ENCODE assay signal across 8 cellular contexts in the genomic region with DNA sequence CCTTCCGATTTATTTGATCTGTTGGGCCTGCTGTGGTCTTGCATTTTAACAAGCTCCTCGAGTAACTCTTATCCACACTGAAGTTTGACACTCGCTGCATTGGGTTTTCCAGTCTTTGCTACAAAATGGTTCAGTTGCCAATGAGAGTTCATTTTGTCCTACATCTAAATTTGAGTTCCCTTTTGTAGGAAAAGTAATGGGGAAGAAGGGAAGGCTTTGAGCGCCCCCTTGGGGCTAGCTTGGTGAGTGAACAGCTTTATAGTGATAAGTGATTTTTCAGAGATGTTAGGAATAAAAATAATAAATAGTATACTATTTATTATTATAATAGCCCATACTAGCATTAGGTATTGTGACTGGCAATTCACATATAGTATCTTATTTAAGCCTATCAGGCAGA.
DNase-seq lines count a peak whose midpoint lies in the region; ATAC-seq and TF ChIP-seq lines count a peak whose summit lies in the region.

No MANE protein-coding gene starts in this region.

- DNase-seq in COLO668 (lab: John Stamatoyannopoulos, UW; ENCODE audit: unreplicated experiment), result peak; percentile 72
- DNase-seq in Karpas-422, result peak; percentile 80
- peak; percentile 81 for DNase-seq in SK-MEL-5 (ENCODE audit: low read depth, low spot score)
- DNase-seq in amniotic epithelial cell (ENCODE audit: low read depth), result peak; percentile 51
- peak; percentile 64 for DNase-seq in left cardiac atrium
- peak; percentile 64 for DNase-seq in sigmoid colon

- no peaks in the 10 kb centered on the region for H3K79me2 ChIP-seq in Karpas-422 (ENCODE audit: low read length)

- no peak for ATAC-seq in left cardiac atrium
- ATAC-seq in HG03439 (IDR thresholded peaks at IDR 0.05; ENCODE audit: unreplicated experiment), result no peak
- no peak for ATAC-seq in HG03097 (IDR thresholded peaks at IDR 0.05; ENCODE audit: low FRiP score, unreplicated experiment)

- peak in 3 of 4 experiments; percentile 20 to 33 (median 27) for TF ChIP-seq CTCF in sigmoid colon (IDR thresholded peaks at IDR 0.05)

- H3K27ac ChIP-seq in Karpas-422 (ENCODE audit: low read length) (no peak overlapping the region), sigmoid colon (no peak overlapping the region)

- no peak overlapping the region for H3K4me2 ChIP-seq in Karpas-422 (ENCODE audit: low read depth, low read length, poor library complexity, severe bottlenecking)

- H3K4me1 ChIP-seq in Karpas-422 (ENCODE audit: low read length) (no peaks in the 10 kb centered on the region), sigmoid colon (no peaks in the 10 kb centered on the region)

- 48 to 58% methylated on average over 4 of the region's 4 CpGs for WGBS in sigmoid colon, 2 donors

- in situ Hi-C loops in SK-MEL-5 (cut with HindIII; ENCODE audit: low pct_unique_long_range_greater_than_20kb, low sequenced_read_pairs), result no loop called here

- no peak for TF ChIP-seq POLR2A in sigmoid colon (IDR thresholded peaks at IDR 0.05)

- TF ChIP-seq EP300 in sigmoid colon (IDR thresholded peaks at IDR 0.05), result no peak

- no peaks in the 10 kb centered on the region for H3K36me3 ChIP-seq in Karpas-422 (ENCODE audit: insufficient read depth, low read length)
- H3K36me3 ChIP-seq in sigmoid colon, result no peaks in the 10 kb centered on the region

- H3K4me3 ChIP-seq in Karpas-422 (ENCODE audit: low read length), result no peak overlapping the region
- no peak overlapping the region for H3K4me3 ChIP-seq in sigmoid colon

- H3K27me3 ChIP-seq in Karpas-422 (ENCODE audit: low read length) (no peaks in the 10 kb centered on the region), sigmoid colon (no peaks in the 10 kb centered on the region)

- no peaks in the 10 kb centered on the region for H3K9me3 ChIP-seq in Karpas-422 (ENCODE audit: low read length)
- peaks cover 0 to 3% (median 0%) of the 10 kb centered on the region in 4 donors for H3K9me3 ChIP-seq in sigmoid colon

- no peaks in the 10 kb centered on the region for H4K20me1 ChIP-seq in Karpas-422 (ENCODE audit: insufficient read depth, low read depth, low read length)

- intact Hi-C loops in left cardiac atrium (cut with DNase I) (no loop called here), sigmoid colon (cut with DNase I) (no loop called here)

- H2AFZ ChIP-seq in Karpas-422 (ENCODE audit: low read length), result no peak overlapping the region

- H3K9ac ChIP-seq in Karpas-422 (ENCODE audit: low read length), result no peak overlapping the region

- no peaks in the 10 kb centered on the region for H3K9me2 ChIP-seq in Karpas-422 (replicated peaks; ENCODE audit: insufficient read depth, low read length)
